ENCODE assay signal across 1 cellular context in the genomic region with DNA sequence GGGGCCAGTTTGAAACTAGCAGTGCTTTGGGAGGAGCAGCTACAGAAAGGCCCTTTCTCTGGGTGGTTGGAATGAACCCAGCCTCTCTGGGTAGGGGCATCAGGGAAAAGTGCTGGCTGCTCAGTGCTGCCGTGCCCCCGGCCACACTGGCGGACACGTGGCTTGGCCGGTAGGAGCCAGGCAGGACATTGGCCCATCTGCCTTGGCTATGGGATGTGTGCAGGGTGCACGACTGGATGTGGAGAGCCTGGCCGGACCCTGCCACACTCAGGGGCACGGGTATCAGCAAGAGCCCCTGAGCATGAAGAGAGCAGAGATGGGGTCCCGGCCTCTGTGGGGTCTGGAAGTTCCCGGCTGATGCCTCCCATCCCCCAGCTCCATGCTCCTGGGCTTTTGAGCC.
TF ChIP-seq lines count a peak whose summit lies in the region.

No MANE protein-coding gene starts in this region.

TF ChIP-seq in GM12878, 131 proteins besides CTCF, POLR2A, EP300 and RAD21 (continued from another document):
- TF ChIP-seq, protein P1, sequence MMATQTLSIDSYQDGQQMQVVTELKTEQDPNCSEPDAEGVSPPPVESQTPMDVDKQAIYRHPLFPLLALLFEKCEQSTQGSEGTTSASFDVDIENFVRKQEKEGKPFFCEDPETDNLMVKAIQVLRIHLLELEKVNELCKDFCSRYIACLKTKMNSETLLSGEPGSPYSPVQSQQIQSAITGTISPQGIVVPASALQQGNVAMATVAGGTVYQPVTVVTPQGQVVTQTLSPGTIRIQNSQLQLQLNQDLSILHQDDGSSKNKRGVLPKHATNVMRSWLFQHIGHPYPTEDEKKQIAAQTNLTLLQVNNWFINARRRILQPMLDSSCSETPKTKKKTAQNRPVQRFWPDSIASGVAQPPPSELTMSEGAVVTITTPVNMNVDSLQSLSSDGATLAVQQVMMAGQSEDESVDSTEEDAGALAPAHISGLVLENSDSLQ (IDR thresholded peaks at IDR 0.05): no peak
- TF ChIP-seq SUZ12 (IDR thresholded peaks at IDR 0.05; ENCODE audit: unreplicated experiment): no peak
- TF ChIP-seq, protein P2, sequence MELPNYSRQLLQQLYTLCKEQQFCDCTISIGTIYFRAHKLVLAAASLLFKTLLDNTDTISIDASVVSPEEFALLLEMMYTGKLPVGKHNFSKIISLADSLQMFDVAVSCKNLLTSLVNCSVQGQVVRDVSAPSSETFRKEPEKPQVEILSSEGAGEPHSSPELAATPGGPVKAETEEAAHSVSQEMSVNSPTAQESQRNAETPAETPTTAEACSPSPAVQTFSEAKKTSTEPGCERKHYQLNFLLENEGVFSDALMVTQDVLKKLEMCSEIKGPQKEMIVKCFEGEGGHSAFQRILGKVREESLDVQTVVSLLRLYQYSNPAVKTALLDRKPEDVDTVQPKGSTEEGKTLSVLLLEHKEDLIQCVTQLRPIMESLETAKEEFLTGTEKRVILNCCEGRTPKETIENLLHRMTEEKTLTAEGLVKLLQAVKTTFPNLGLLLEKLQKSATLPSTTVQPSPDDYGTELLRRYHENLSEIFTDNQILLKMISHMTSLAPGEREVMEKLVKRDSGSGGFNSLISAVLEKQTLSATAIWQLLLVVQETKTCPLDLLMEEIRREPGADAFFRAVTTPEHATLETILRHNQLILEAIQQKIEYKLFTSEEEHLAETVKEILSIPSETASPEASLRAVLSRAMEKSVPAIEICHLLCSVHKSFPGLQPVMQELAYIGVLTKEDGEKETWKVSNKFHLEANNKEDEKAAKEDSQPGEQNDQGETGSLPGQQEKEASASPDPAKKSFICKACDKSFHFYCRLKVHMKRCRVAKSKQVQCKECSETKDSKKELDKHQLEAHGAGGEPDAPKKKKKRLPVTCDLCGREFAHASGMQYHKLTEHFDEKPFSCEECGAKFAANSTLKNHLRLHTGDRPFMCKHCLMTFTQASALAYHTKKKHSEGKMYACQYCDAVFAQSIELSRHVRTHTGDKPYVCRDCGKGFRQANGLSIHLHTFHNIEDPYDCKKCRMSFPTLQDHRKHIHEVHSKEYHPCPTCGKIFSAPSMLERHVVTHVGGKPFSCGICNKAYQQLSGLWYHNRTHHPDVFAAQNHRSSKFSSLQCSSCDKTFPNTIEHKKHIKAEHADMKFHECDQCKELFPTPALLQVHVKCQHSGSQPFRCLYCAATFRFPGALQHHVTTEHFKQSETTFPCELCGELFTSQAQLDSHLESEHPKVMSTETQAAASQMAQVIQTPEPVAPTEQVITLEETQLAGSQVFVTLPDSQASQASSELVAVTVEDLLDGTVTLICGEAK (IDR thresholded peaks at IDR 0.05; ENCODE audit: borderline replicate concordance): no peak
- TF ChIP-seq, protein P3, sequence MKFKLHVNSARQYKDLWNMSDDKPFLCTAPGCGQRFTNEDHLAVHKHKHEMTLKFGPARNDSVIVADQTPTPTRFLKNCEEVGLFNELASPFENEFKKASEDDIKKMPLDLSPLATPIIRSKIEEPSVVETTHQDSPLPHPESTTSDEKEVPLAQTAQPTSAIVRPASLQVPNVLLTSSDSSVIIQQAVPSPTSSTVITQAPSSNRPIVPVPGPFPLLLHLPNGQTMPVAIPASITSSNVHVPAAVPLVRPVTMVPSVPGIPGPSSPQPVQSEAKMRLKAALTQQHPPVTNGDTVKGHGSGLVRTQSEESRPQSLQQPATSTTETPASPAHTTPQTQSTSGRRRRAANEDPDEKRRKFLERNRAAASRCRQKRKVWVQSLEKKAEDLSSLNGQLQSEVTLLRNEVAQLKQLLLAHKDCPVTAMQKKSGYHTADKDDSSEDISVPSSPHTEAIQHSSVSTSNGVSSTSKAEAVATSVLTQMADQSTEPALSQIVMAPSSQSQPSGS (IDR thresholded peaks at IDR 0.05; ENCODE audit: low read length): no peak
- TF ChIP-seq, protein P4, sequence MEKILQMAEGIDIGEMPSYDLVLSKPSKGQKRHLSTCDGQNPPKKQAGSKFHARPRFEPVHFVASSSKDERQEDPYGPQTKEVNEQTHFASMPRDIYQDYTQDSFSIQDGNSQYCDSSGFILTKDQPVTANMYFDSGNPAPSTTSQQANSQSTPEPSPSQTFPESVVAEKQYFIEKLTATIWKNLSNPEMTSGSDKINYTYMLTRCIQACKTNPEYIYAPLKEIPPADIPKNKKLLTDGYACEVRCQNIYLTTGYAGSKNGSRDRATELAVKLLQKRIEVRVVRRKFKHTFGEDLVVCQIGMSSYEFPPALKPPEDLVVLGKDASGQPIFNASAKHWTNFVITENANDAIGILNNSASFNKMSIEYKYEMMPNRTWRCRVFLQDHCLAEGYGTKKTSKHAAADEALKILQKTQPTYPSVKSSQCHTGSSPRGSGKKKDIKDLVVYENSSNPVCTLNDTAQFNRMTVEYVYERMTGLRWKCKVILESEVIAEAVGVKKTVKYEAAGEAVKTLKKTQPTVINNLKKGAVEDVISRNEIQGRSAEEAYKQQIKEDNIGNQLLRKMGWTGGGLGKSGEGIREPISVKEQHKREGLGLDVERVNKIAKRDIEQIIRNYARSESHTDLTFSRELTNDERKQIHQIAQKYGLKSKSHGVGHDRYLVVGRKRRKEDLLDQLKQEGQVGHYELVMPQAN (conservative IDR thresholded peaks at IDR 0.05): no peak
